In the genomic region with DNA sequence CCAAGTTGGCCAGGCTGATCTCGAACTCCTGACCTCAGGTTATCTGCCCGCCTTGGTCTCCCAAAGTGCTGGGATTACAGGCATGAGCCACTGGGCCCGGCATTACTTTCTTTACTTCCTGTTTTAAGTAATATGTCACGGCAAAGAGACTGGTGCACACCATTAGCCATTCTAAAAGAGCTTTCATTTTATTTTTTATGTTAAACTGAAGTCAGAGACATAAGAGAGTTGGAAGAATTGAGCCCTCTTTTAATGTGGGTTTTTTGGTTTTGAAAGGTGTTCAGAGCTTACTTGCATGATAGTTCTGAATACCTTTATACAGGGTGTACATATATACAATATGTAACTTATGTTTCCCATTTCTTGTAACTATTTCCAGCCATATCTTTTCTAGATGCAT, we compare ENCODE assay signal across 16 cellular contexts. TPM values are rescaled to one million over a fixed set of nuclear protein-coding genes. Genes with fewer than 3 reads are reported as not detected.
A peak's percentile ranks its signal among the peaks of the same experiment; 100 is the strongest.
DNase-seq lines count a peak whose midpoint lies in the region; ATAC-seq, FAIRE-seq and TF ChIP-seq lines count a peak whose summit lies in the region.
"Had no signal": no experiment of that assay in that cellular context is flagged by ENCODE, and none has a peak within 500 bp of the region (broad histone marks: within the 10 kb centered on the region; RNA-seq: fewer than 3 reads in every experiment).

No MANE protein-coding gene starts in this region.

- no peak overlapping the region for H3K9ac ChIP-seq in endothelial cell of umbilical vein (replicated peaks; ENCODE audit: extremely low read depth, insufficient read depth, low read length)

- peak overlapping the region; percentile 84 for H3K27ac Mint-ChIP-seq in activated naive CD4-positive, alpha-beta T cell treated with anti-CD3 and anti-CD28 coated beads, Interleukin-2, amount 10 ng/mL, durations not matched to agents 7 days and 5 days
- H3K27ac Mint-ChIP-seq in activated naive CD4-positive, alpha-beta T cell treated with anti-CD3 and anti-CD28 coated beads for 36 hours = no peak overlapping the region
- peak overlapping the region in 5 of 8 donors; percentile 63 to 87 (median 74) for H3K27ac Mint-ChIP-seq in CD8-positive, alpha-beta memory T cell
- H3K27ac Mint-ChIP-seq in T-helper 17 cell (peak overlapping the region; percentile 49), MCF 10A (ENCODE audit: low read depth, unreplicated experiment) (no peak overlapping the region)

- no peak overlapping the region for H3K4me3 ChIP-seq in CD8-positive, alpha-beta memory T cell (ENCODE audit: low read length)
- H3K4me3 ChIP-seq in endothelial cell of umbilical vein (replicated peaks in 1 of 3; ENCODE audit: insufficient read depth in 1 of 3, low read depth in 1 of 3, low read length in 3 of 3) = no peak overlapping the region
- H3K4me3 ChIP-seq: HAP-1, K562 had no signal

- peaks cover 77% of the 10 kb centered on the region for H3K36me3 Mint-ChIP-seq in activated naive CD4-positive, alpha-beta T cell treated with anti-CD3 and anti-CD28 coated beads, Interleukin-2, amount 10 ng/mL, durations not matched to agents 7 days and 5 days
- H3K36me3 Mint-ChIP-seq in activated naive CD4-positive, alpha-beta T cell treated with anti-CD3 and anti-CD28 coated beads for 36 hours (ENCODE audit: low read depth) = peaks cover 41% of the 10 kb centered on the region
- no peaks in the 10 kb centered on the region for H3K36me3 Mint-ChIP-seq in CD8-positive, alpha-beta memory T cell
- H3K36me3 Mint-ChIP-seq in T-helper 17 cell (ENCODE audit: low read depth) (peaks cover 2% of the 10 kb centered on the region), MCF 10A (ENCODE audit: insufficient read depth, unreplicated experiment) (peaks cover 7% of the 10 kb centered on the region)

- peaks cover 40% of the 10 kb centered on the region for H3K4me1 Mint-ChIP-seq in activated naive CD4-positive, alpha-beta T cell treated with anti-CD3 and anti-CD28 coated beads, Interleukin-2, amount 10 ng/mL, durations not matched to agents 7 days and 5 days
- peaks cover 10% of the 10 kb centered on the region for H3K4me1 Mint-ChIP-seq in activated naive CD4-positive, alpha-beta T cell treated with anti-CD3 and anti-CD28 coated beads for 36 hours (ENCODE audit: low read depth)
- peaks cover 13 to 39% (median 31%) of the 10 kb centered on the region in 3 donors for H3K4me1 Mint-ChIP-seq in CD8-positive, alpha-beta memory T cell
- H3K4me1 Mint-ChIP-seq in T-helper 17 cell (peaks cover 16% of the 10 kb centered on the region), MCF 10A (ENCODE audit: insufficient read depth, unreplicated experiment) (peaks cover 38% of the 10 kb centered on the region)

- BruUV-seq in endothelial cell of umbilical vein (replicated peaks; lab: Mats Ljungman, UMichigan) (no TSS peak), MCF 10A (replicated peaks; lab: Mats Ljungman, UMichigan) (no TSS peak)

- dilution Hi-C loops in endothelial cell of umbilical vein (cut with MboI; ENCODE audit: extremely low pct_ligation_motif_present, low sequenced_read_pairs) = no loop called here

- H3K4me2 ChIP-seq in endothelial cell of umbilical vein (ENCODE audit: insufficient read depth, low read length) = peak overlapping the region; percentile 53

- no peaks in the 10 kb centered on the region for H3K36me3 ChIP-seq in CD8-positive, alpha-beta memory T cell (ENCODE audit: insufficient read depth, low read length)
- H3K36me3 ChIP-seq in endothelial cell of umbilical vein (ENCODE audit: control insufficient read depth in 2 of 2, extremely low read depth in 1 of 2, insufficient read depth in 2 of 2, low read length in 2 of 2) = peaks cover 0 to 17% of the 10 kb centered on the region in 2 experiments

- no peaks in the 10 kb centered on the region for H3K9me1 ChIP-seq in endothelial cell of umbilical vein (replicated peaks; ENCODE audit: control insufficient read depth, extremely low read depth, insufficient read depth, low read length)

- no peak for TF ChIP-seq CTCF in endothelial cell of umbilical vein (IDR thresholded peaks at IDR 0.05; ENCODE audit: extremely low read depth in 1 of 2, insufficient read depth in 1 of 2, low read depth in 1 of 2, low read length in 2 of 2)
- no peak for TF ChIP-seq CTCF in MCF 10A (IDR thresholded peaks at IDR 0.05; ENCODE audit: unreplicated experiment)

- peaks cover 9% of the 10 kb centered on the region for H3K4me1 ChIP-seq in CD8-positive, alpha-beta memory T cell (ENCODE audit: insufficient read depth, low read length)
- peaks cover 26% of the 10 kb centered on the region for H3K4me1 ChIP-seq in endothelial cell of umbilical vein (ENCODE audit: control insufficient read depth, extremely low read depth, insufficient read depth, low read length)
- H3K4me1 ChIP-seq: HAP-1 had no signal

- H2AFZ ChIP-seq in endothelial cell of umbilical vein (ENCODE audit: low read depth, low read length) = no peak overlapping the region

- H3K4me3 Mint-ChIP-seq in activated naive CD4-positive, alpha-beta T cell treated with anti-CD3 and anti-CD28 coated beads, Interleukin-2, amount 10 ng/mL, durations not matched to agents 7 days and 5 days = no peak overlapping the region
- H3K4me3 Mint-ChIP-seq in activated naive CD4-positive, alpha-beta T cell treated with anti-CD3 and anti-CD28 coated beads for 36 hours = no peak overlapping the region
- H3K4me3 Mint-ChIP-seq in CD8-positive, alpha-beta memory T cell = peak overlapping the region in 6 of 7 donors; percentile 8 to 65 (median 62)
- H3K4me3 Mint-ChIP-seq in T-helper 17 cell (peak overlapping the region; percentile 47), MCF 10A (ENCODE audit: unreplicated experiment) (no peak overlapping the region)

- H3K27ac ChIP-seq in CD8-positive, alpha-beta memory T cell (ENCODE audit: low read depth, low read length) = no peak overlapping the region
- no peak overlapping the region for H3K27ac ChIP-seq in endothelial cell of umbilical vein (ENCODE audit: insufficient read depth, low read depth, low read length)
- H3K27ac ChIP-seq: C4-2B had no signal

- CTCF ChIA-PET in activated naive CD4-positive, alpha-beta T cell treated with anti-CD3 and anti-CD28 coated beads, Interleukin-2, amount 10 ng/mL, durations not matched to agents 7 days and 5 days (lab: Charles Lee) = interaction anchor here (0.5 to 1.0 kb wide), 3 partner anchors 11 to 394 kb away, joined by 3 to 6 read pairs (median 3); no protein-coding TSS in a partner anchor
- CTCF ChIA-PET in activated naive CD4-positive, alpha-beta T cell treated with anti-CD3 and anti-CD28 coated beads for 36 hours (lab: Charles Lee) = interaction anchor here (0.6 to 1.6 kb wide), 4 partner anchors 11 to 520 kb away, joined by 3 to 9 read pairs (median 3); a partner anchor contains a TSS
- CTCF ChIA-PET in CD8-positive, alpha-beta memory T cell (lab: Charles Lee) = no interaction called here
- CTCF ChIA-PET in endothelial cell of umbilical vein (lab: Charles Lee) = no interaction called here
- CTCF ChIA-PET in MCF 10A (lab: Yijun Ruan, JAX) = interaction anchor here (1.0 to 14.4 kb wide), 8 partner anchors 8 to 403 kb away, joined by 3 to 196 read pairs (median 6); a partner anchor contains a TSS

- TF ChIP-seq POLR2A in endothelial cell of umbilical vein (IDR thresholded peaks at IDR 0.05; ENCODE audit: low read depth, low read length) = no peak

- H3K9me3 ChIP-seq in CD8-positive, alpha-beta memory T cell (ENCODE audit: low read length) = no peaks in the 10 kb centered on the region
- H3K9me3 ChIP-seq in T-helper 17 cell (ENCODE audit: control insufficient read depth, low read length, poor library complexity, severe bottlenecking) (no peaks in the 10 kb centered on the region), endothelial cell of umbilical vein (replicated peaks; ENCODE audit: control insufficient read depth, insufficient read depth, low read length) (no peaks in the 10 kb centered on the region)
- H3K9me3 ChIP-seq: HAP-1 had no signal

- no peak for FAIRE-seq in endothelial cell of umbilical vein (lab: Jason Lieb, UNC)
- FAIRE-seq: K562 had no signal

- no peak for ATAC-seq in T-helper 17 cell
- ATAC-seq: K562 had no signal

- DNase-seq in activated naive CD4-positive, alpha-beta T cell treated with anti-CD3 and anti-CD28 coated beads, Interleukin-2, amount 10 ng/mL, durations not matched to agents 7 days and 5 days = no peak
- no peak for DNase-seq in activated naive CD4-positive, alpha-beta T cell treated with anti-CD3 and anti-CD28 coated beads for 36 hours
- peak in 1 of 5 donors; percentile 15 for DNase-seq in CD8-positive, alpha-beta memory T cell
- DNase-seq in T-helper 17 cell (no peak), endothelial cell of umbilical vein (ENCODE audit: low read depth, low spot score) (no peak), H4 (ENCODE audit: low spot score) (no peak), MCF 10A (ENCODE audit: unreplicated experiment) (no peak)
- DNase-seq: Calu3, NCI-H1436 treated with DMSO at 0.1 percent for 48 hours, NCI-H2029 treated with DMSO at 0.1 percent for 48 hours, NCI-H748 treated with DMSO at 0.1 percent for 48 hours, OCI-M1, SIG-M5 had no signal

- POLR2A ChIA-PET in CD8-positive, alpha-beta memory T cell (lab: Charles Lee) = no interaction called here
- POLR2A ChIA-PET in endothelial cell of umbilical vein (lab: Charles Lee) = no interaction called here
- POLR2A ChIA-PET in MCF 10A (lab: Yijun Ruan, JAX) = interaction anchor here (0.9 kb wide), 2 partner anchors 140 to 468 kb away, joined by 3 to 4 read pairs; no protein-coding TSS in a partner anchor

- H3K79me2 ChIP-seq in endothelial cell of umbilical vein (ENCODE audit: control insufficient read depth, insufficient read depth, low read length) = peaks cover 37% of the 10 kb centered on the region

- H3K27me3 Mint-ChIP-seq in activated naive CD4-positive, alpha-beta T cell treated with anti-CD3 and anti-CD28 coated beads, Interleukin-2, amount 10 ng/mL, durations not matched to agents 7 days and 5 days = no peaks in the 10 kb centered on the region
- no peaks in the 10 kb centered on the region for H3K27me3 Mint-ChIP-seq in activated naive CD4-positive, alpha-beta T cell treated with anti-CD3 and anti-CD28 coated beads for 36 hours (ENCODE audit: low read depth)
- H3K27me3 Mint-ChIP-seq in CD8-positive, alpha-beta memory T cell = no peaks in the 10 kb centered on the region
- H3K27me3 Mint-ChIP-seq in T-helper 17 cell = no peaks in the 10 kb centered on the region
- no peaks in the 10 kb centered on the region for H3K27me3 Mint-ChIP-seq in MCF 10A (ENCODE audit: insufficient read depth, unreplicated experiment)

- H3K27me3 ChIP-seq in CD8-positive, alpha-beta memory T cell (ENCODE audit: insufficient read depth, low read length, poor library complexity, severe bottlenecking) = no peaks in the 10 kb centered on the region
- H3K27me3 ChIP-seq in endothelial cell of umbilical vein (ENCODE audit: control insufficient read depth in 2 of 2, insufficient read depth in 2 of 2, low read length in 2 of 2) = no peaks in the 10 kb centered on the region

- no peaks in the 10 kb centered on the region for H3K9me3 Mint-ChIP-seq in activated naive CD4-positive, alpha-beta T cell treated with anti-CD3 and anti-CD28 coated beads, Interleukin-2, amount 10 ng/mL, durations not matched to agents 7 days and 5 days
- H3K9me3 Mint-ChIP-seq in activated naive CD4-positive, alpha-beta T cell treated with anti-CD3 and anti-CD28 coated beads for 36 hours = no peaks in the 10 kb centered on the region
- H3K9me3 Mint-ChIP-seq in CD8-positive, alpha-beta memory T cell = no peaks in the 10 kb centered on the region
- no peaks in the 10 kb centered on the region for H3K9me3 Mint-ChIP-seq in MCF 10A (ENCODE audit: unreplicated experiment)

- intact Hi-C loops in activated naive CD4-positive, alpha-beta T cell treated with anti-CD3 and anti-CD28 coated beads for 36 hours (cut with micrococcal nuclease) = no loop called here
- intact Hi-C loops in endothelial cell of umbilical vein (cut with micrococcal nuclease) (no loop called here), MCF 10A (cut with micrococcal nuclease) (no loop called here)

- H4K20me1 ChIP-seq in endothelial cell of umbilical vein (replicated peaks; ENCODE audit: control insufficient read depth, extremely low read depth, insufficient read depth, low read length) = no peaks in the 10 kb centered on the region

RNA-seq across cellular contexts. Expression of a gene that starts 14.3 kb away (rescaled TPM):
- total RNA-seq in activated naive CD4-positive, alpha-beta T cell treated with anti-CD3 and anti-CD28 coated beads for 36 hours = 100 to 1,000 TPM; 116 to 128 TPM
- total RNA-seq in CD8-positive, alpha-beta memory T cell = 10 to 100 TPM; 44.2 to 45.5 TPM
- polyA plus RNA-seq in CD8-positive, alpha-beta memory T cell = 0.77 TPM
- total RNA-seq in T-helper 17 cell = 1 to 10 TPM; 2.0 to 3.2 TPM
- total RNA-seq in endothelial cell of umbilical vein = 66.2 and 72.9 TPM in 2 replicates
- 3.8 and 6.4 TPM in 2 replicates for polyA plus RNA-seq in endothelial cell of umbilical vein
- polyA plus RNA-seq in endothelial cell of umbilical vein (2011; cell fraction: cytosol; rRNA removed) = 22.2 and 23.2 TPM in 2 replicates
- polyA plus RNA-seq in endothelial cell of umbilical vein (2011; cell fraction: nucleus; rRNA removed) = 34.5 and 55.7 TPM in 2 replicates
- 20.3 and 71.4 TPM in 2 replicates for polyA plus RNA-seq in endothelial cell of umbilical vein (2012)
- 10.5 and 12.0 TPM in 2 replicates for polyA minus RNA-seq in endothelial cell of umbilical vein
- 35.9 TPM for polyA minus RNA-seq in endothelial cell of umbilical vein (2011; cell fraction: cytosol; rRNA and poly(A)+ RNA removed)
- 16.9 and 28.9 TPM in 2 replicates for polyA minus RNA-seq in endothelial cell of umbilical vein (2011; cell fraction: nucleus; rRNA and poly(A)+ RNA removed)
- 37.8 and 65.5 TPM in 2 replicates for total RNA-seq in H4 (2014; rRNA removed; shearing (Covaris generic))
- total RNA-seq in MCF 10A (2022) = 88.8 and 135 TPM in 2 replicates

Comparison
In these comparisons a context has a peak if more than half of its experiments do, and no peak if none do; other contexts are left out.
1. H3K27ac Mint-ChIP-seq: peak in activated naive CD4-positive, alpha-beta T cell treated with anti-CD3 and anti-CD28 coated beads, Interleukin-2, amount 10 ng/mL, durations not matched to agents 7 days and 5 days (single experiment), CD8-positive, alpha-beta memory T cell (5 of 8) and T-helper 17 cell (single experiment); none in activated naive CD4-positive, alpha-beta T cell treated with anti-CD3 and anti-CD28 coated beads for 36 hours (single experiment) and MCF 10A (single experiment).
2. H3K4me3 Mint-ChIP-seq: peak in CD8-positive, alpha-beta memory T cell (6 of 7) and T-helper 17 cell (single experiment); none in activated naive CD4-positive, alpha-beta T cell treated with anti-CD3 and anti-CD28 coated beads, Interleukin-2, amount 10 ng/mL, durations not matched to agents 7 days and 5 days (single experiment), activated naive CD4-positive, alpha-beta T cell treated with anti-CD3 and anti-CD28 coated beads for 36 hours (single experiment) and MCF 10A (single experiment).
3. CTCF ChIA-PET loops: an anchor here in activated naive CD4-positive, alpha-beta T cell treated with anti-CD3 and anti-CD28 coated beads, Interleukin-2, amount 10 ng/mL, durations not matched to agents 7 days and 5 days (0.5 to 1.0 kb wide), activated naive CD4-positive, alpha-beta T cell treated with anti-CD3 and anti-CD28 coated beads for 36 hours (0.6 to 1.6 kb wide) and MCF 10A (1.0 to 14.4 kb wide); none called in CD8-positive, alpha-beta memory T cell and endothelial cell of umbilical vein.